ENCODE assay signal across 19 cellular contexts in genomic region chrX:46788902-46789301, GRCh38. TPM values are rescaled to one million over a fixed set of nuclear protein-coding genes. Genes with fewer than 3 reads are reported as not detected.
A peak's percentile ranks its signal among the peaks of the same experiment; 100 is the strongest.
DNase-seq lines count a peak whose midpoint lies in the region; ATAC-seq and TF ChIP-seq lines count a peak whose summit lies in the region.
"Had no signal": no experiment of that assay in that cellular context is flagged by ENCODE, and none has a peak within 500 bp of the region (broad histone marks: within the 10 kb centered on the region; RNA-seq: fewer than 3 reads in every experiment).

No MANE protein-coding gene starts in this region.

- dilution Hi-C loops in mammary epithelial cell (cut with HindIII; ENCODE audit: low sequenced_read_pairs), result no loop called here

- H3K9me3 Mint-ChIP-seq in MCF 10A (ENCODE audit: unreplicated experiment), result no peaks in the 10 kb centered on the region
- H3K9me3 Mint-ChIP-seq in type B pancreatic cell, result peaks cover 6% of the 10 kb centered on the region
- no peaks in the 10 kb centered on the region for H3K9me3 Mint-ChIP-seq in effector memory CD8-positive, alpha-beta T cell
- H3K9me3 Mint-ChIP-seq: CD8-positive, alpha-beta T cell; stimulated activated naive CD8-positive, alpha-beta T cell treated with anti-CD3 and anti-CD28 coated beads, Interleukin-15, Interleukin-2, amounts not matched to agents 100 ng/mL and 50 ng/mL, for 24 hours had no signal

- H3K9me3 ChIP-seq in mammary epithelial cell (replicated peaks; ENCODE audit: insufficient read depth, low read length) (peaks cover 5% of the 10 kb centered on the region), WERI-Rb-1 (ENCODE audit: severe bottlenecking) (no peaks in the 10 kb centered on the region)
- H3K9me3 ChIP-seq: ascending aorta, SJCRH30, upper lobe of right lung had no signal

- no peak overlapping the region for H3K4me2 ChIP-seq in mammary epithelial cell (ENCODE audit: insufficient read depth, low read depth, low read length)

- intact Hi-C loops in mammary epithelial cell (cut with micrococcal nuclease) (no loop called here), MCF 10A (cut with micrococcal nuclease) (no loop called here)

- no peak for TF ChIP-seq CTCF in mammary epithelial cell (conservative IDR thresholded peaks at IDR 0.05 in 1 of 2, IDR thresholded peaks at IDR 0.05 in 1 of 2; ENCODE audit: extremely low read depth in 1 of 2, insufficient read depth in 1 of 2, low read depth in 1 of 2, low read length in 2 of 2)
- no peak for TF ChIP-seq CTCF in MCF 10A (IDR thresholded peaks at IDR 0.05; ENCODE audit: unreplicated experiment)
- no peak for TF ChIP-seq CTCF in WERI-Rb-1 (IDR thresholded peaks at IDR 0.05; ENCODE audit: low read depth, low read length)
- no peak for TF ChIP-seq CTCF in fibroblast of the aortic adventitia (IDR thresholded peaks at IDR 0.05; ENCODE audit: insufficient read depth, low read length)
- no peak for TF ChIP-seq CTCF in type B pancreatic cell (conservative IDR thresholded peaks at IDR 0.05)

- no peaks in the 10 kb centered on the region for H3K79me2 ChIP-seq in mammary epithelial cell (ENCODE audit: insufficient read depth, low read length)

- CTCF ChIA-PET in mammary epithelial cell (lab: Charles Lee; ENCODE audit: low non-redundant PET) (no interaction called here), MCF 10A (lab: Yijun Ruan, JAX) (interaction anchor here (0.7 kb wide), 1 partner anchor 32 kb away, joined by 3 read pairs; no protein-coding TSS in a partner anchor)

- no peak overlapping the region for H3K27ac ChIP-seq in mammary epithelial cell (ENCODE audit: insufficient read depth, low read depth, low read length)
- H3K27ac ChIP-seq in WERI-Rb-1, result no peak overlapping the region
- H3K27ac ChIP-seq: ascending aorta, coronary artery, SJCRH30, upper lobe of right lung had no signal

- H3K27me3 ChIP-seq in mammary epithelial cell (ENCODE audit: insufficient read depth, low read length), result peaks cover 2% of the 10 kb centered on the region
- H3K27me3 ChIP-seq in WERI-Rb-1 (ENCODE audit: insufficient read depth, low read depth, severe bottlenecking), result no peaks in the 10 kb centered on the region
- H3K27me3 ChIP-seq: ascending aorta, SJCRH30, upper lobe of right lung had no signal

- no peak overlapping the region for H3K27ac Mint-ChIP-seq in MCF 10A (ENCODE audit: low read depth, unreplicated experiment)
- peak overlapping the region; percentile 29 for H3K27ac Mint-ChIP-seq in type B pancreatic cell
- no peak overlapping the region for H3K27ac Mint-ChIP-seq in effector memory CD8-positive, alpha-beta T cell
- H3K27ac Mint-ChIP-seq: CD8-positive, alpha-beta T cell; nephron progenitor cell; stimulated activated naive CD8-positive, alpha-beta T cell treated with anti-CD3 and anti-CD28 coated beads, Interleukin-15, Interleukin-2, amounts not matched to agents 100 ng/mL and 50 ng/mL, for 24 hours had no signal

- BruUV-seq in mammary epithelial cell (replicated peaks; lab: Mats Ljungman, UMichigan) (no TSS peak), MCF 10A (replicated peaks; lab: Mats Ljungman, UMichigan) (no TSS peak)

- 35% methylated on average over 4 of the region's 4 CpGs for WGBS in mammary epithelial cell (ENCODE audit: low coverage, missing lambda C conversion rate)

- H3K4me3 Mint-ChIP-seq in MCF 10A (ENCODE audit: unreplicated experiment) (no peak overlapping the region), type B pancreatic cell (no peak overlapping the region)
- no peak overlapping the region for H3K4me3 Mint-ChIP-seq in effector memory CD8-positive, alpha-beta T cell
- H3K4me3 Mint-ChIP-seq: CD8-positive, alpha-beta T cell; nephron progenitor cell; stimulated activated naive CD8-positive, alpha-beta T cell treated with anti-CD3 and anti-CD28 coated beads, Interleukin-15, Interleukin-2, amounts not matched to agents 100 ng/mL and 50 ng/mL, for 24 hours had no signal

- no peak for ATAC-seq in effector memory CD8-positive, alpha-beta T cell (replicated peaks)
- ATAC-seq: CD8-positive, alpha-beta T cell; upper lobe of right lung had no signal

- H3K4me1 Mint-ChIP-seq in MCF 10A (ENCODE audit: insufficient read depth, unreplicated experiment), result no peaks in the 10 kb centered on the region
- peaks cover 4% of the 10 kb centered on the region for H3K4me1 Mint-ChIP-seq in type B pancreatic cell (ENCODE audit: unreplicated experiment)
- no peaks in the 10 kb centered on the region for H3K4me1 Mint-ChIP-seq in effector memory CD8-positive, alpha-beta T cell (ENCODE audit: low read depth in 2 of 2)
- H3K4me1 Mint-ChIP-seq: nephron progenitor cell had no signal

- no peaks in the 10 kb centered on the region for H4K20me1 ChIP-seq in mammary epithelial cell (ENCODE audit: insufficient read depth, low read length)

- peak overlapping the region; percentile 74 for H2AFZ ChIP-seq in mammary epithelial cell (ENCODE audit: low read depth, low read length)

- H3K36me3 Mint-ChIP-seq in MCF 10A (ENCODE audit: insufficient read depth, unreplicated experiment), result no peaks in the 10 kb centered on the region
- no peaks in the 10 kb centered on the region for H3K36me3 Mint-ChIP-seq in type B pancreatic cell
- no peaks in the 10 kb centered on the region for H3K36me3 Mint-ChIP-seq in effector memory CD8-positive, alpha-beta T cell (ENCODE audit: insufficient read depth)
- H3K36me3 Mint-ChIP-seq: CD8-positive, alpha-beta T cell had no signal

- POLR2A ChIA-PET in MCF 10A (lab: Yijun Ruan, JAX), result interaction anchor here (0.5 to 1.0 kb wide), 2 partner anchors 12 to 191 kb away, joined by 3 to 6 read pairs; no protein-coding TSS in a partner anchor

- DNase-seq in mammary epithelial cell (no peak), MCF 10A (ENCODE audit: unreplicated experiment) (no peak), WERI-Rb-1 (peak; percentile 11), fibroblast of the aortic adventitia (ENCODE audit: low read depth) (peak; percentile 19), type B pancreatic cell (ENCODE audit: extremely low spot score, unreplicated experiment) (no peak), DMS79 treated with DMSO at 0.1 percent for 48 hours (lab: John Stamatoyannopoulos, UW) (no peak), ureter (ENCODE audit: low spot score) (no peak)
- DNase-seq in effector memory CD8-positive, alpha-beta T cell, result no peak
- DNase-seq: activated CD4-positive, alpha-beta T cell treated with anti-CD3 and anti-CD28 coated beads for 48 hours; CD8-positive, alpha-beta T cell; MV-4-11; NCI-H187 treated with DMSO at 0.1 percent for 48 hours; NCI-H446 treated with DMSO at 0.1 percent for 48 hours; nephron progenitor cell; upper lobe of right lung had no signal

- H3K36me3 ChIP-seq in mammary epithelial cell (ENCODE audit: insufficient read depth, low read length), result no peaks in the 10 kb centered on the region
- no peaks in the 10 kb centered on the region for H3K36me3 ChIP-seq in WERI-Rb-1
- H3K36me3 ChIP-seq: ascending aorta, SJCRH30, upper lobe of right lung had no signal

- in situ Hi-C loops in mammary epithelial cell (cut with MboI; ENCODE audit: low sequenced_read_pairs in 2 of 2), result no loop called here

- H3K27me3 Mint-ChIP-seq in MCF 10A (ENCODE audit: insufficient read depth, unreplicated experiment) (peaks cover 11% of the 10 kb centered on the region), type B pancreatic cell (peaks cover 2% of the 10 kb centered on the region)
- H3K27me3 Mint-ChIP-seq in effector memory CD8-positive, alpha-beta T cell, result peaks cover 0 to 6% of the 10 kb centered on the region in 2 donors
- H3K27me3 Mint-ChIP-seq: stimulated activated naive CD8-positive, alpha-beta T cell treated with anti-CD3 and anti-CD28 coated beads, Interleukin-15, Interleukin-2, amounts not matched to agents 100 ng/mL and 50 ng/mL, for 24 hours had no signal

- H3K9ac ChIP-seq in mammary epithelial cell (ENCODE audit: insufficient read depth, low read length), result no peak overlapping the region

- H3K4me3 ChIP-seq in mammary epithelial cell (replicated peaks in 1 of 3; ENCODE audit: insufficient read depth in 1 of 3, low read depth in 2 of 3, low read length in 3 of 3) (no peak overlapping the region), WERI-Rb-1 (ENCODE audit: low read depth, low read length) (no peak overlapping the region), fibroblast of the aortic adventitia (ENCODE audit: low read depth, low read length) (no peak overlapping the region)
- H3K4me3 ChIP-seq: ascending aorta, coronary artery, SJCRH30, upper lobe of right lung had no signal

- peaks cover 18% of the 10 kb centered on the region for H3K4me1 ChIP-seq in mammary epithelial cell (ENCODE audit: insufficient read depth, low read length)
- H3K4me1 ChIP-seq: ascending aorta had no signal

RNA-seq across cellular contexts. Expression of gene SLC9A7, which starts 30.0 kb away (rescaled TPM):
- 10 to 100 TPM; 32.4 to 72.7 TPM for total RNA-seq in mammary epithelial cell
- 19.7 TPM for polyA plus RNA-seq in mammary epithelial cell
- polyA minus RNA-seq in mammary epithelial cell, result 70.2 TPM
- total RNA-seq in MCF 10A (2022), result 28.3 and 29.3 TPM in 2 replicates
- total RNA-seq in fibroblast of the aortic adventitia (ENCODE audit: low replicate concordance), result 8.0 and 63.2 TPM in 2 replicates
- 7.5 and 10.9 TPM in 2 replicates for total RNA-seq in type B pancreatic cell (ENCODE audit: low replicate concordance)
- total RNA-seq in ureter, result 8.9 TPM

RNA-seq across cellular contexts. Expression of gene RP2, which starts 47.9 kb away (rescaled TPM):
- total RNA-seq in mammary epithelial cell (10 to 100 TPM; 12.8 to 27.2 TPM), MCF 10A (2022) (5.4 and 8.0 TPM in 2 replicates), fibroblast of the aortic adventitia (ENCODE audit: low replicate concordance) (7.4 and 23.3 TPM in 2 replicates), type B pancreatic cell (ENCODE audit: low replicate concordance) (7.7 TPM in 2 replicates), ureter (6.7 TPM)
- 7.2 TPM for polyA plus RNA-seq in mammary epithelial cell
- polyA minus RNA-seq in mammary epithelial cell, result 9.5 TPM

Comparison
In these comparisons a context has a peak if more than half of its experiments do, and no peak if none do; other contexts are left out.
1. DNase-seq: peak in WERI-Rb-1 (single experiment) and fibroblast of the aortic adventitia (single experiment); none in mammary epithelial cell (single experiment), MCF 10A (single experiment), type B pancreatic cell (single experiment), DMS79 treated with DMSO at 0.1 percent for 48 hours (single experiment), ureter (single experiment) and effector memory CD8-positive, alpha-beta T cell (0 of 3).